ENCODE assay signal across 2 cellular contexts in the genomic region with DNA sequence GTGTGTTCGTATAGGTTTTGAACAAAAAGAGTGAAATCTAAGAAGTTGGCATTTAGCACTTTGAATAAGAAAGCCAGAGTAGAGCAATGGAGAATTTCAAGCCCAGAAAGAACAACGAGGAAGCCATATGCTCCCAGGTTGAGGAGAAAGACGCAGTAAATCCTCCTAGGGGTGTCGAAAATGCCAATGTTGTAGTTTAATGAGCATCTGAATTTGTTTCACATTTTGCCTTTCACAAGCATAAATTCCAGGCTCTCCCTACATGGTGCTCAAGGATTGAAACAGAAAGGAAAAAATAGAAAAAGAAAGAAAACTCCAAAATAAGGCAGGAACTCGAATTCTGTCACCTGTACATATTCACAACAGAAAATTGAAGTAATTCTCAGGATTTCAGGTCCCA.
TF ChIP-seq lines count a peak whose summit lies in the region.

No MANE protein-coding gene starts in this region.

TF ChIP-seq in A549, 52 proteins besides CTCF, POLR2A, EP300 and RAD21 (continued from another document):
- TF ChIP-seq HOXB5 (CRISPR knock-in tag; IDR thresholded peaks at IDR 0.05) (no peak), SMC3 (IDR thresholded peaks at IDR 0.05) (no peak)

TF ChIP-seq in HCT116, 20 proteins besides CTCF, POLR2A, EP300 and RAD21 (continued from another document):
- TF ChIP-seq, protein P1, sequence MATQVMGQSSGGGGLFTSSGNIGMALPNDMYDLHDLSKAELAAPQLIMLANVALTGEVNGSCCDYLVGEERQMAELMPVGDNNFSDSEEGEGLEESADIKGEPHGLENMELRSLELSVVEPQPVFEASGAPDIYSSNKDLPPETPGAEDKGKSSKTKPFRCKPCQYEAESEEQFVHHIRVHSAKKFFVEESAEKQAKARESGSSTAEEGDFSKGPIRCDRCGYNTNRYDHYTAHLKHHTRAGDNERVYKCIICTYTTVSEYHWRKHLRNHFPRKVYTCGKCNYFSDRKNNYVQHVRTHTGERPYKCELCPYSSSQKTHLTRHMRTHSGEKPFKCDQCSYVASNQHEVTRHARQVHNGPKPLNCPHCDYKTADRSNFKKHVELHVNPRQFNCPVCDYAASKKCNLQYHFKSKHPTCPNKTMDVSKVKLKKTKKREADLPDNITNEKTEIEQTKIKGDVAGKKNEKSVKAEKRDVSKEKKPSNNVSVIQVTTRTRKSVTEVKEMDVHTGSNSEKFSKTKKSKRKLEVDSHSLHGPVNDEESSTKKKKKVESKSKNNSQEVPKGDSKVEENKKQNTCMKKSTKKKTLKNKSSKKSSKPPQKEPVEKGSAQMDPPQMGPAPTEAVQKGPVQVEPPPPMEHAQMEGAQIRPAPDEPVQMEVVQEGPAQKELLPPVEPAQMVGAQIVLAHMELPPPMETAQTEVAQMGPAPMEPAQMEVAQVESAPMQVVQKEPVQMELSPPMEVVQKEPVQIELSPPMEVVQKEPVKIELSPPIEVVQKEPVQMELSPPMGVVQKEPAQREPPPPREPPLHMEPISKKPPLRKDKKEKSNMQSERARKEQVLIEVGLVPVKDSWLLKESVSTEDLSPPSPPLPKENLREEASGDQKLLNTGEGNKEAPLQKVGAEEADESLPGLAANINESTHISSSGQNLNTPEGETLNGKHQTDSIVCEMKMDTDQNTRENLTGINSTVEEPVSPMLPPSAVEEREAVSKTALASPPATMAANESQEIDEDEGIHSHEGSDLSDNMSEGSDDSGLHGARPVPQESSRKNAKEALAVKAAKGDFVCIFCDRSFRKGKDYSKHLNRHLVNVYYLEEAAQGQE (IDR thresholded peaks at IDR 0.05; ENCODE audit: low read depth), result no peak
- no peak for TF ChIP-seq SRF (IDR thresholded peaks at IDR 0.05; ENCODE audit: low read depth)
- no peak for TF ChIP-seq SP1 (IDR thresholded peaks at IDR 0.05; ENCODE audit: low read depth)
- TF ChIP-seq, protein P2, sequence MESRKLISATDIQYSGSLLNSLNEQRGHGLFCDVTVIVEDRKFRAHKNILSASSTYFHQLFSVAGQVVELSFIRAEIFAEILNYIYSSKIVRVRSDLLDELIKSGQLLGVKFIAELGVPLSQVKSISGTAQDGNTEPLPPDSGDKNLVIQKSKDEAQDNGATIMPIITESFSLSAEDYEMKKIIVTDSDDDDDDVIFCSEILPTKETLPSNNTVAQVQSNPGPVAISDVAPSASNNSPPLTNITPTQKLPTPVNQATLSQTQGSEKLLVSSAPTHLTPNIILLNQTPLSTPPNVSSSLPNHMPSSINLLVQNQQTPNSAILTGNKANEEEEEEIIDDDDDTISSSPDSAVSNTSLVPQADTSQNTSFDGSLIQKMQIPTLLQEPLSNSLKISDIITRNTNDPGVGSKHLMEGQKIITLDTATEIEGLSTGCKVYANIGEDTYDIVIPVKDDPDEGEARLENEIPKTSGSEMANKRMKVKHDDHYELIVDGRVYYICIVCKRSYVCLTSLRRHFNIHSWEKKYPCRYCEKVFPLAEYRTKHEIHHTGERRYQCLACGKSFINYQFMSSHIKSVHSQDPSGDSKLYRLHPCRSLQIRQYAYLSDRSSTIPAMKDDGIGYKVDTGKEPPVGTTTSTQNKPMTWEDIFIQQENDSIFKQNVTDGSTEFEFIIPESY (IDR thresholded peaks at IDR 0.05; ENCODE audit: extremely low read depth, insufficient replicate concordance, low read length), result no peak
- TF ChIP-seq ZNF274 (IDR thresholded peaks at IDR 0.05; ENCODE audit: low read depth, low read length), result no peak
